In genomic region chr17:75268931-75269330, GRCh38 we compare ENCODE assay signal across 11 cellular contexts. TPM values are rescaled to one million over a fixed set of nuclear protein-coding genes. Genes with fewer than 3 reads are reported as not detected.
DNase-seq lines count a peak whose midpoint lies in the region; ATAC-seq, FAIRE-seq and TF ChIP-seq lines count a peak whose summit lies in the region.
"Had no signal": no experiment of that assay in that cellular context is flagged by ENCODE, and none has a peak within 500 bp of the region (broad histone marks: within the 10 kb centered on the region; RNA-seq: fewer than 3 reads in every experiment).

No MANE protein-coding gene starts in this region.

- TF ChIP-seq CTCF in DOHH2 (IDR thresholded peaks at IDR 0.05; ENCODE audit: low read depth, low read length, poor library complexity, severe bottlenecking), result no peak
- no peak for TF ChIP-seq CTCF in pancreas (IDR thresholded peaks at IDR 0.05)

- whole genome bisulfite sequencing in pancreas, 2 donors, result 87 to 88% methylated on average over 5 of the region's 5 CpGs

- H4K20me1 ChIP-seq in DOHH2 (ENCODE audit: control insufficient read depth, insufficient read depth, low read depth, low read length), result no peaks in the 10 kb centered on the region

- no peak overlapping the region for H3K27ac ChIP-seq in DOHH2 (ENCODE audit: low read depth, low read length)
- no peak overlapping the region for H3K27ac ChIP-seq in pancreas

- H3K27me3 ChIP-seq in DOHH2 (ENCODE audit: control insufficient read depth, low read length) (no peaks in the 10 kb centered on the region), pancreas (no peaks in the 10 kb centered on the region)

- peaks cover 32% of the 10 kb centered on the region for H3K4me1 ChIP-seq in DOHH2 (ENCODE audit: control insufficient read depth, low read length)
- peaks cover 4 to 12% (median 7%) of the 10 kb centered on the region in 3 donors for H3K4me1 ChIP-seq in pancreas

- H3K36me3 ChIP-seq in DOHH2 (ENCODE audit: control insufficient read depth, low read length) (peaks cover 58% of the 10 kb centered on the region), pancreas (peaks cover 3 to 20% (median 4%) of the 10 kb centered on the region in 3 donors)

- DNase-seq in Ammon's horn (ENCODE audit: low spot score), result peak; percentile 65
- peak; percentile 95 for DNase-seq in SIG-M5 treated with dmso at 0.1 percent for 504 hours (lab: John Stamatoyannopoulos, UW; ENCODE audit: unreplicated experiment)
- DNase-seq in globus pallidus (ENCODE audit: low spot score), result peak; percentile 58
- no peak for DNase-seq in pancreas
- DNase-seq in D341Med (ENCODE audit: low spot score), result no peak
- no peak for DNase-seq in posterior cingulate gyrus
- DNase-seq: cortex of kidney, NCI-H1436 had no signal

- H3K9me3 ChIP-seq in DOHH2 (ENCODE audit: control insufficient read depth, insufficient read depth, low read length), result no peaks in the 10 kb centered on the region
- no peaks in the 10 kb centered on the region for H3K9me3 ChIP-seq in pancreas
- H3K9me3 ChIP-seq: thoracic aorta had no signal

- ATAC-seq in pancreas (no peak), HG03025 (IDR thresholded peaks at IDR 0.05; ENCODE audit: low FRiP score, unreplicated experiment) (no peak)

- H3F3A ChIP-seq in DOHH2 (ENCODE audit: control insufficient read depth, insufficient read depth), result peaks cover 12% of the 10 kb centered on the region

- FAIRE-seq in pancreas (lab: Jason Lieb, UNC), result no peak

- peak overlapping the region; percentile 1; the same call in 1 of the 2 replicates for H3K4me3 ChIP-seq in DOHH2 (ENCODE audit: low read length)
- H3K4me3 ChIP-seq in pancreas, result no peak overlapping the region
- H3K4me3 ChIP-seq: thoracic aorta had no signal

- H3K9me2 ChIP-seq in DOHH2 (replicated peaks; ENCODE audit: control insufficient read depth, low read length), result no peaks in the 10 kb centered on the region

- intact Hi-C loops in pancreas (cut with DNase I), result no loop called here
- intact Hi-C loops in posterior cingulate gyrus (cut with DNase I), result loop anchor here (2.0 to 10.0 kb wide), 2 partner anchors 26 to 64 kb away; partner anchors contain the start of gene NUP85

- H3K4me2 ChIP-seq in DOHH2 (ENCODE audit: low read length), result peak overlapping the region; percentile 98

- peaks cover 39% of the 10 kb centered on the region for H3K79me2 ChIP-seq in DOHH2 (ENCODE audit: control insufficient read depth, low read length)

RNA-seq across cellular contexts. Expression of gene MIF4GD, which starts 2.1 kb away (rescaled TPM):
- total RNA-seq in pancreas, result 10 to 100 TPM; 11.7 to 15.4 (median 14.7) TPM
- 10 to 100 TPM; 10.6 to 17.6 TPM for polyA plus RNA-seq in pancreas

RNA-seq across cellular contexts. Expression of gene MRPS7, which starts 7.3 kb away (rescaled TPM):
- 10 to 100 TPM; 11.3 to 24.1 (median 19.2) TPM for total RNA-seq in pancreas
- polyA plus RNA-seq in pancreas, result 10 to 100 TPM; 23.3 to 34.0 TPM

RNA-seq across cellular contexts. Expression of gene GGA3, which starts 7.5 kb away (rescaled TPM):
- 10 to 100 TPM; 13.9 to 31.1 (median 20.2) TPM for total RNA-seq in pancreas
- 10 to 100 TPM; 25.9 to 39.7 TPM for polyA plus RNA-seq in pancreas

RNA-seq across cellular contexts. Expression of gene SLC25A19, which starts 20.3 kb away (rescaled TPM):
- 10 to 100 TPM in 1 of 6 donors, 1 to 10 TPM in 5; 4.4 to 10.8 (median 6.7) TPM for total RNA-seq in pancreas
- 1 to 10 TPM; 8.5 to 9.3 TPM for polyA plus RNA-seq in pancreas

Comparison
In these comparisons a context has a peak if more than half of its experiments do, and no peak if none do; other contexts are left out.
1. DNase-seq: peak in Ammon's horn (single experiment), SIG-M5 treated with dmso at 0.1 percent for 504 hours (single experiment) and globus pallidus (single experiment); none in pancreas (0 of 6), D341Med (single experiment) and posterior cingulate gyrus (0 of 10).